9 cellular contexts compared by ENCODE assay signal in the genomic region with DNA sequence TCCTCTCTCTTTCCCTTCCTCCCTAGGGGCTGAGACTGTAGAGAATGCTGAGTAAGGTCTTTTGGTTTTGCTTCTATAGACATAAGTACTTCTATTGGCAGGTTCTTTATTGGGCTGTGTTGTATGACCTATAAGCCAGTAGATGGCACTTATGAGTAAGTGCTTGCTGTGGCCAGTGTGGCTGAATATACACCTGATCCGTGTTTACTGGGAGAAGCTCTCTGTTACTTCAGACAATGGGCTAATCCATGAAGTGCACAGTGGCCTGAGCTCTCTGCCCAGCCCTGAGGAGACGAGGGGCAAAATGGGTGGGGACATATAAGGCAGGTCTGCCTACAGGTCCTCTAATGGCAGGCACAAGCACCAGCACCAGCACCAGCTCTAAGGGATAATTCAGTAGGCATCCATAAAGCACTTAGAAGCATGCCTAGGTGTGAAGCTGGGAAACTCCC.
DNase-seq lines count a peak whose midpoint lies in the region; ATAC-seq and TF ChIP-seq lines count a peak whose summit lies in the region.
"Had no signal": no experiment of that assay in that cellular context is flagged by ENCODE, and none has a peak within 500 bp of the region (broad histone marks: within the 10 kb centered on the region; RNA-seq: fewer than 3 reads in every experiment).

No MANE protein-coding gene starts in this region.

- no peak overlapping the region for H3K4me3 ChIP-seq in SK-N-MC
- no peak overlapping the region for H3K4me3 ChIP-seq in heart left ventricle
- H3K4me3 ChIP-seq in tibial nerve = no peak overlapping the region

- TF ChIP-seq EP300 in tibial nerve (IDR thresholded peaks at IDR 0.05) = no peak

- ATAC-seq in GM21619 (IDR thresholded peaks at IDR 0.05; ENCODE audit: unreplicated experiment) (peak; percentile 92), heart left ventricle (peak; percentile 15 to 70 (median 58))
- ATAC-seq in naive thymus-derived CD8-positive, alpha-beta T cell = no peak

- TF ChIP-seq CTCF in heart left ventricle (IDR thresholded peaks at IDR 0.05) (peak; percentile 20 to 58 (median 42)), tibial nerve (IDR thresholded peaks at IDR 0.05) (peak in 4 of 5 experiments; percentile 12 to 23 (median 18))

- no peaks in the 10 kb centered on the region for H3K27me3 Mint-ChIP-seq in naive thymus-derived CD8-positive, alpha-beta T cell
- H3K27me3 Mint-ChIP-seq: stimulated activated naive CD8-positive, alpha-beta T cell treated with anti-CD3 and anti-CD28 coated beads, Interleukin-15, Interleukin-2, amounts not matched to agents 100 ng/mL and 50 ng/mL, for 24 hours had no signal

- peaks cover 0 to 47% (median 7%) of the 10 kb centered on the region in 9 donors for H3K9me3 Mint-ChIP-seq in naive thymus-derived CD8-positive, alpha-beta T cell
- H3K9me3 Mint-ChIP-seq: stimulated activated naive CD8-positive, alpha-beta T cell treated with anti-CD3 and anti-CD28 coated beads, Interleukin-15, Interleukin-2, amounts not matched to agents 100 ng/mL and 50 ng/mL, for 24 hours had no signal

- no peaks in the 10 kb centered on the region for H3K4me1 ChIP-seq in heart left ventricle
- H3K4me1 ChIP-seq in tibial nerve = no peaks in the 10 kb centered on the region

- H3K4me3 Mint-ChIP-seq in naive thymus-derived CD8-positive, alpha-beta T cell = no peak overlapping the region
- H3K4me3 Mint-ChIP-seq: stimulated activated naive CD8-positive, alpha-beta T cell treated with anti-CD3 and anti-CD28 coated beads, Interleukin-15, Interleukin-2, amounts not matched to agents 100 ng/mL and 50 ng/mL, for 24 hours had no signal

- H3K27me3 ChIP-seq in heart left ventricle (no peaks in the 10 kb centered on the region), tibial nerve (no peaks in the 10 kb centered on the region)

- H3K9ac ChIP-seq in SK-N-MC (ENCODE audit: insufficient read length) = no peak overlapping the region

- intact Hi-C loops in heart left ventricle (cut with DNase I) = loop anchor here in 3 of 10 donors (10.0 kb wide), 2 partner anchors 857 to 1057 kb away; no protein-coding TSS in a partner anchor

- no peak for TF ChIP-seq POLR2A in heart left ventricle (IDR thresholded peaks at IDR 0.05)
- TF ChIP-seq POLR2A in tibial nerve (IDR thresholded peaks at IDR 0.05) = no peak

- H3K27ac Mint-ChIP-seq in naive thymus-derived CD8-positive, alpha-beta T cell = no peak overlapping the region
- H3K27ac Mint-ChIP-seq: stimulated activated naive CD8-positive, alpha-beta T cell treated with anti-CD3 and anti-CD28 coated beads, Interleukin-15, Interleukin-2, amounts not matched to agents 100 ng/mL and 50 ng/mL, for 24 hours had no signal

- 0 out of 2 replicates have a peak, but pooled peaks cover 6% of the 10 kb centered on the region for H3K9me3 ChIP-seq in SK-N-MC (ENCODE audit: low read depth, low read length)
- peaks cover 0 to 14% (median 0%) of the 10 kb centered on the region in 12 donors for H3K9me3 ChIP-seq in heart left ventricle
- peaks cover 0 to 21% (median 2%) of the 10 kb centered on the region in 4 donors for H3K9me3 ChIP-seq in tibial nerve

- H3K27ac ChIP-seq in SK-N-MC = no peak overlapping the region
- no peak overlapping the region for H3K27ac ChIP-seq in heart left ventricle
- no peak overlapping the region for H3K27ac ChIP-seq in tibial nerve

- no peaks in the 10 kb centered on the region for H3K36me3 Mint-ChIP-seq in naive thymus-derived CD8-positive, alpha-beta T cell

- peak; percentile 66 for DNase-seq in DMS153 (lab: John Stamatoyannopoulos, UW)
- no peak for DNase-seq in DMS153 treated with DMSO at 0.1 percent for 48 hours (lab: John Stamatoyannopoulos, UW; ENCODE audit: unreplicated experiment)
- DNase-seq in HT1080 (ENCODE audit: low read depth) = peak; percentile 30
- DNase-seq in SK-N-MC (ENCODE audit: low read depth, low spot score) = peak; percentile 14
- DNase-seq in heart left ventricle = no peak
- no peak for DNase-seq in tibial nerve (ENCODE audit: low spot score in 2 of 2)
- no peak for DNase-seq in naive thymus-derived CD8-positive, alpha-beta T cell

- WGBS in heart left ventricle, 4 donors = 21 to 50% (median 34%) methylated on average over 2 of the region's 2 CpGs
- 50 to 56% methylated on average over 2 of the region's 2 CpGs for WGBS in tibial nerve, 2 donors

- H3K4me1 Mint-ChIP-seq in naive thymus-derived CD8-positive, alpha-beta T cell = no peaks in the 10 kb centered on the region

- POLR2A ChIA-PET in naive thymus-derived CD8-positive, alpha-beta T cell (lab: Charles Lee) = no interaction called here

- H3K36me3 ChIP-seq in SK-N-MC (ENCODE audit: insufficient read depth, low read length) = no peaks in the 10 kb centered on the region
- H3K36me3 ChIP-seq in heart left ventricle = no peaks in the 10 kb centered on the region
- no peaks in the 10 kb centered on the region for H3K36me3 ChIP-seq in tibial nerve

Comparison
In these comparisons a context has a peak if more than half of its experiments do, and no peak if none do; other contexts are left out.
1. DNase-seq: peak in DMS153 (single experiment), HT1080 (single experiment) and SK-N-MC (single experiment); none in DMS153 treated with DMSO at 0.1 percent for 48 hours (single experiment), heart left ventricle (0 of 5), tibial nerve (0 of 2) and naive thymus-derived CD8-positive, alpha-beta T cell (0 of 10).
2. ATAC-seq: peak in GM21619 (single experiment) and heart left ventricle (4 of 4); none in naive thymus-derived CD8-positive, alpha-beta T cell (0 of 2).